ENCODE assay signal across 8 cellular contexts in genomic region chr3:129608087-129608935, GRCh38. TPM values are rescaled to one million over a fixed set of nuclear protein-coding genes. Genes with fewer than 3 reads are reported as not detected.
DNase-seq lines count a peak whose midpoint lies in the region; ATAC-seq, FAIRE-seq and TF ChIP-seq lines count a peak whose summit lies in the region.

No MANE protein-coding gene starts in this region.

- no peaks in the 10 kb centered on the region for H3K36me3 ChIP-seq in endothelial cell of umbilical vein (ENCODE audit: control insufficient read depth in 2 of 2, extremely low read depth in 1 of 2, insufficient read depth in 2 of 2, low read length in 2 of 2)

- H3K79me2 ChIP-seq in endothelial cell of umbilical vein (ENCODE audit: control insufficient read depth, insufficient read depth, low read length) = peaks cover 30% of the 10 kb centered on the region

- FAIRE-seq in endothelial cell of umbilical vein (lab: Jason Lieb, UNC) = peak; percentile 85

- peak overlapping the region; percentile 85 for H3K27ac ChIP-seq in endothelial cell of umbilical vein (ENCODE audit: insufficient read depth, low read depth, low read length)

- no peak for ATAC-seq in esophagus mucosa
- ATAC-seq in GM19035 (IDR thresholded peaks at IDR 0.05; ENCODE audit: unreplicated experiment) = no peak

- H4K20me1 ChIP-seq in endothelial cell of umbilical vein (replicated peaks; ENCODE audit: control insufficient read depth, extremely low read depth, insufficient read depth, low read length) = no peaks in the 10 kb centered on the region

- peaks cover 46% of the 10 kb centered on the region for H3K27me3 Mint-ChIP-seq in T-helper 2 cell treated with Interferon-gamma antibody and Interleukin-4, amounts not matched to agents 5 μg/mL and 100 μg/mL, for 36 hours (ENCODE audit: low read depth)

- H2AFZ ChIP-seq in endothelial cell of umbilical vein (ENCODE audit: low read depth, low read length) = no peak overlapping the region

- dilution Hi-C loops in endothelial cell of umbilical vein (cut with MboI; ENCODE audit: extremely low pct_ligation_motif_present, low sequenced_read_pairs) = no loop called here

- intact Hi-C loops in endothelial cell of umbilical vein (cut with micrococcal nuclease) = loop anchor here (1.0 kb wide), 1 partner anchor 15 kb away; no protein-coding TSS in a partner anchor

- CTCF ChIA-PET in endothelial cell of umbilical vein (lab: Charles Lee) = interaction anchor here (1.0 to 2.4 kb wide), 4 partner anchors 12 to 118 kb away, joined by 3 to 11 read pairs (median 8); no protein-coding TSS in a partner anchor

- H3K4me1 Mint-ChIP-seq in T-helper 2 cell treated with Interferon-gamma antibody and Interleukin-4, amounts not matched to agents 5 μg/mL and 100 μg/mL, for 36 hours (ENCODE audit: low read depth) = peaks cover 13% of the 10 kb centered on the region

- no peaks in the 10 kb centered on the region for H3K9me3 Mint-ChIP-seq in T-helper 2 cell treated with Interferon-gamma antibody and Interleukin-4, amounts not matched to agents 5 μg/mL and 100 μg/mL, for 36 hours

- POLR2A ChIA-PET in endothelial cell of umbilical vein (lab: Charles Lee) = interaction anchor here (1.3 kb wide), 2 partner anchors 11 to 14 kb away, joined by 3 to 5 read pairs; no protein-coding TSS in a partner anchor

- TF ChIP-seq CTCF in endothelial cell of umbilical vein (IDR thresholded peaks at IDR 0.05; ENCODE audit: extremely low read depth in 1 of 2, insufficient read depth in 1 of 2, low read depth in 1 of 2, low read length in 2 of 2) = no peak

- no peak for DNase-seq in T-helper 2 cell treated with Interferon-gamma antibody and Interleukin-4, amounts not matched to agents 5 μg/mL and 100 μg/mL, for 36 hours (ENCODE audit: low spot score)
- DNase-seq in T-helper 2 cell = no peak
- DNase-seq in OCI-M1 (lab: John Stamatoyannopoulos, UW) = peak; percentile 46
- DNase-seq in endothelial cell of umbilical vein (ENCODE audit: low read depth, low spot score) = peak; percentile 59
- DNase-seq in occipital lobe (lab: John Stamatoyannopoulos, UW) = peak; percentile 18
- no peak for DNase-seq in SW480 (ENCODE audit: low spot score)

- no TSS peak for BruUV-seq in endothelial cell of umbilical vein (replicated peaks; lab: Mats Ljungman, UMichigan)

- no peak for TF ChIP-seq POLR2A in endothelial cell of umbilical vein (IDR thresholded peaks at IDR 0.05; ENCODE audit: low read depth, low read length)

- H3K4me3 Mint-ChIP-seq in T-helper 2 cell treated with Interferon-gamma antibody and Interleukin-4, amounts not matched to agents 5 μg/mL and 100 μg/mL, for 36 hours = peak overlapping the region; percentile 25

- no peak overlapping the region for H3K27ac Mint-ChIP-seq in T-helper 2 cell treated with Interferon-gamma antibody and Interleukin-4, amounts not matched to agents 5 μg/mL and 100 μg/mL, for 36 hours

- H3K9me1 ChIP-seq in endothelial cell of umbilical vein (replicated peaks; ENCODE audit: control insufficient read depth, extremely low read depth, insufficient read depth, low read length) = no peaks in the 10 kb centered on the region

- peak overlapping the region; percentile 68 for H3K9ac ChIP-seq in endothelial cell of umbilical vein (replicated peaks; ENCODE audit: extremely low read depth, insufficient read depth, low read length)

- H3K4me3 ChIP-seq in endothelial cell of umbilical vein (replicated peaks in 1 of 3; ENCODE audit: insufficient read depth in 1 of 3, low read depth in 1 of 3, low read length in 3 of 3) = no peak overlapping the region

- no peaks in the 10 kb centered on the region for H3K9me3 ChIP-seq in endothelial cell of umbilical vein (replicated peaks; ENCODE audit: control insufficient read depth, insufficient read depth, low read length)

- H3K36me3 Mint-ChIP-seq in T-helper 2 cell treated with Interferon-gamma antibody and Interleukin-4, amounts not matched to agents 5 μg/mL and 100 μg/mL, for 36 hours (ENCODE audit: low read depth) = peaks cover 1% of the 10 kb centered on the region

- H3K4me1 ChIP-seq in endothelial cell of umbilical vein (ENCODE audit: control insufficient read depth, extremely low read depth, insufficient read depth, low read length) = peaks cover 50% of the 10 kb centered on the region

- H3K4me2 ChIP-seq in endothelial cell of umbilical vein (ENCODE audit: insufficient read depth, low read length) = peak overlapping the region; percentile 14

- H3K27me3 ChIP-seq in endothelial cell of umbilical vein (ENCODE audit: control insufficient read depth in 2 of 2, insufficient read depth in 2 of 2, low read length in 2 of 2) = no peaks in the 10 kb centered on the region

TF ChIP-seq in endothelial cell of umbilical vein, 7 proteins besides CTCF, POLR2A, EP300 and RAD21:
- TF ChIP-seq FOS (IDR thresholded peaks at IDR 0.05; ENCODE audit: borderline replicate concordance, insufficient read depth, low read length) (peak; percentile 6), GATA2 (IDR thresholded peaks at IDR 0.05; ENCODE audit: insufficient read depth, insufficient read length, low read depth, low read length) (no peak), MYC (IDR thresholded peaks at IDR 0.05; ENCODE audit: low read depth, low read length) (no peak)

RNA-seq across cellular contexts. Expression of gene PLXND1, which starts 1.8 kb away (rescaled TPM):
- total RNA-seq in endothelial cell of umbilical vein (834 and 860 TPM in 2 replicates), occipital lobe (14.3 TPM), esophagus mucosa (15.8 TPM)
- polyA plus RNA-seq in endothelial cell of umbilical vein = 300 and 332 TPM in 2 replicates
- 436 and 495 TPM in 2 replicates for polyA plus RNA-seq in endothelial cell of umbilical vein (2011; cell fraction: cytosol; rRNA removed)
- 1,145 and 1,490 TPM in 2 replicates for polyA plus RNA-seq in endothelial cell of umbilical vein (2011; cell fraction: nucleus; rRNA removed)
- 463 and 559 TPM in 2 replicates for polyA plus RNA-seq in endothelial cell of umbilical vein (2012)
- 583 and 647 TPM in 2 replicates for polyA minus RNA-seq in endothelial cell of umbilical vein
- 21.9 TPM for polyA minus RNA-seq in endothelial cell of umbilical vein (2011; cell fraction: cytosol; rRNA and poly(A)+ RNA removed)
- 454 and 479 TPM in 2 replicates for polyA minus RNA-seq in endothelial cell of umbilical vein (2011; cell fraction: nucleus; rRNA and poly(A)+ RNA removed)

Comparison
In these comparisons a context has a peak if more than half of its experiments do, and no peak if none do; other contexts are left out.
1. DNase-seq: peak in OCI-M1 (single experiment), endothelial cell of umbilical vein (single experiment) and occipital lobe (single experiment); none in T-helper 2 cell treated with Interferon-gamma antibody and Interleukin-4, amounts not matched to agents 5 μg/mL and 100 μg/mL, for 36 hours (single experiment), T-helper 2 cell (0 of 5) and SW480 (single experiment).
2. RNA of gene PLXND1, which starts 1.8 kb away (total RNA-seq): 834 to 860 TPM in endothelial cell of umbilical vein; 15.8 TPM in esophagus mucosa (single experiment) and 14.3 TPM in occipital lobe (single experiment); every median in the first group is over 10 times any median in the second.